Comparison of ENCODE assay signal across 9 cellular contexts in genomic region chr15:39171944-39172368, GRCh38.
DNase-seq lines count a peak whose midpoint lies in the region; ATAC-seq and TF ChIP-seq lines count a peak whose summit lies in the region.
"Had no signal": no experiment of that assay in that cellular context is flagged by ENCODE, and none has a peak within 500 bp of the region (broad histone marks: within the 10 kb centered on the region; RNA-seq: fewer than 3 reads in every experiment).

No MANE protein-coding gene starts in this region.

- no peak overlapping the region for H3K9ac ChIP-seq in rectal smooth muscle tissue (ENCODE audit: low read length)

- peaks cover 11% of the 10 kb centered on the region for H3K4me1 ChIP-seq in left ventricle myocardium inferior
- H3K4me1 ChIP-seq in rectal smooth muscle tissue (ENCODE audit: control insufficient read depth, insufficient read depth, low read length), result peaks cover 28% of the 10 kb centered on the region

- H3K27me3 Mint-ChIP-seq in activated naive CD8-positive, alpha-beta T cell treated with anti-CD3 and anti-CD28 coated beads for 36 hours, result peaks cover 25% of the 10 kb centered on the region

- no peak overlapping the region for H3K27ac Mint-ChIP-seq in activated naive CD8-positive, alpha-beta T cell treated with anti-CD3 and anti-CD28 coated beads for 36 hours
- H3K27ac Mint-ChIP-seq: natural killer cell treated with Interleukin-12 subunit alpha and Interleukin-12 subunit beta and Interleukin-15 and Interleukin-18, amount 100 ng/mL, for 72 hours had no signal

- H3K4me3 Mint-ChIP-seq in activated naive CD8-positive, alpha-beta T cell treated with anti-CD3 and anti-CD28 coated beads for 36 hours, result no peak overlapping the region
- H3K4me3 Mint-ChIP-seq: natural killer cell treated with Interleukin-12 subunit alpha and Interleukin-12 subunit beta and Interleukin-15 and Interleukin-18, amount 100 ng/mL, for 72 hours had no signal

- no peak overlapping the region for H3K4me3 ChIP-seq in H7 (ENCODE audit: insufficient read depth, low read depth, low read length)
- no peak overlapping the region for H3K4me3 ChIP-seq in left ventricle myocardium inferior
- no peak overlapping the region for H3K4me3 ChIP-seq in rectal smooth muscle tissue (ENCODE audit: low read length)

- H3K9me3 Mint-ChIP-seq in activated naive CD8-positive, alpha-beta T cell treated with anti-CD3 and anti-CD28 coated beads for 36 hours, result no peaks in the 10 kb centered on the region
- H3K9me3 Mint-ChIP-seq: natural killer cell treated with Interleukin-12 subunit alpha and Interleukin-12 subunit beta and Interleukin-15 and Interleukin-18, amount 100 ng/mL, for 72 hours had no signal

- H3K36me3 ChIP-seq in H7 (replicated peaks; ENCODE audit: control insufficient read depth, insufficient read depth, low read length), result no peaks in the 10 kb centered on the region
- no peaks in the 10 kb centered on the region for H3K36me3 ChIP-seq in left ventricle myocardium inferior
- no peaks in the 10 kb centered on the region for H3K36me3 ChIP-seq in rectal smooth muscle tissue (ENCODE audit: control insufficient read depth, insufficient read depth, low read length)

- intact Hi-C loops in left ventricle myocardium inferior (cut with micrococcal nuclease), result loop anchor here (5.0 kb wide), 1 partner anchor 410 kb away; the partner anchor contains the start of gene THBS1

- ATAC-seq in HG03045 (IDR thresholded peaks at IDR 0.05; ENCODE audit: unreplicated experiment), result no peak
- ATAC-seq in HG03460 (IDR thresholded peaks at IDR 0.05; ENCODE audit: unreplicated experiment), result no peak

- H3K27ac ChIP-seq in left ventricle myocardium inferior (replicated peaks) (peak overlapping the region; percentile 51), rectal smooth muscle tissue (ENCODE audit: low read depth, low read length) (peak overlapping the region; percentile 86)

- DNase-seq in ACHN, result peak; percentile 97
- peak; percentile 60 for DNase-seq in H7
- peak; percentile 73 for DNase-seq in NCI-H226
- DNase-seq in activated naive CD8-positive, alpha-beta T cell treated with anti-CD3 and anti-CD28 coated beads for 36 hours, result peak; percentile 41
- DNase-seq in left ventricle myocardium inferior, result peak; percentile 23

- TF ChIP-seq CTCF in left ventricle myocardium inferior (IDR thresholded peaks at IDR 0.05; ENCODE audit: borderline replicate concordance), result peak; percentile 57

- H3K9me3 ChIP-seq in left ventricle myocardium inferior (replicated peaks), result no peaks in the 10 kb centered on the region

- no peaks in the 10 kb centered on the region for H3K27me3 ChIP-seq in H7 (ENCODE audit: control insufficient read depth, insufficient read depth, low read length)
- H3K27me3 ChIP-seq in left ventricle myocardium inferior (ENCODE audit: low read depth), result no peaks in the 10 kb centered on the region
- H3K27me3 ChIP-seq in rectal smooth muscle tissue (ENCODE audit: control insufficient read depth, insufficient read depth, low read length), result no peaks in the 10 kb centered on the region

- peaks cover 9% of the 10 kb centered on the region for H3K4me1 Mint-ChIP-seq in activated naive CD8-positive, alpha-beta T cell treated with anti-CD3 and anti-CD28 coated beads for 36 hours

- in situ Hi-C loops in ACHN (cut with HindIII; ENCODE audit: low pct_ligation_motif_present, low pct_unique_long_range_greater_than_20kb, low sequenced_read_pairs), result no loop called here

- H3K36me3 Mint-ChIP-seq in activated naive CD8-positive, alpha-beta T cell treated with anti-CD3 and anti-CD28 coated beads for 36 hours, result no peaks in the 10 kb centered on the region
- H3K36me3 Mint-ChIP-seq: natural killer cell treated with Interleukin-12 subunit alpha and Interleukin-12 subunit beta and Interleukin-15 and Interleukin-18, amount 100 ng/mL, for 72 hours had no signal

Comparison
In these comparisons a context has a peak if more than half of its experiments do, and no peak if none do; other contexts are left out.
1. DNase-seq: peak in every context shown above with its lines; median percentile 97 in ACHN; 73 in NCI-H226; 60 in H7; 41 in activated naive CD8-positive, alpha-beta T cell treated with anti-CD3 and anti-CD28 coated beads for 36 hours; 23 in left ventricle myocardium inferior.